Comparison of ENCODE assay signal across 18 cellular contexts in genomic region chr5:36059571-36060515, GRCh38. TPM values are rescaled to one million over a fixed set of nuclear protein-coding genes. Genes with fewer than 3 reads are reported as not detected.
A peak's percentile ranks its signal among the peaks of the same experiment; 100 is the strongest.
DNase-seq lines count a peak whose midpoint lies in the region; ATAC-seq and TF ChIP-seq lines count a peak whose summit lies in the region.
"Had no signal": no experiment of that assay in that cellular context is flagged by ENCODE, and none has a peak within 500 bp of the region (broad histone marks: within the 10 kb centered on the region; RNA-seq: fewer than 3 reads in every experiment).

No MANE protein-coding gene starts in this region.

- TF ChIP-seq CTCF in BJ (IDR thresholded peaks at IDR 0.05; ENCODE audit: insufficient read depth, low read depth, low read length), result no peak
- TF ChIP-seq CTCF in HFFc6 (IDR thresholded peaks at IDR 0.05), result no peak
- TF ChIP-seq CTCF in ovary (IDR thresholded peaks at IDR 0.05), result no peak

- TF ChIP-seq EP300 in ovary (IDR thresholded peaks at IDR 0.05), result no peak

- peak overlapping the region; percentile 24 for H3K9ac ChIP-seq in SK-N-MC (ENCODE audit: insufficient read length)
- H3K9ac ChIP-seq: SK-N-SH had no signal

- H3K27me3 Mint-ChIP-seq in HFFc6 (ENCODE audit: insufficient read depth), result peaks cover 8% of the 10 kb centered on the region

- peak; percentile 37 for DNase-seq in BJ (ENCODE audit: low read depth)
- peak; percentile 88 for DNase-seq in HFFc6
- peak; percentile 71 for DNase-seq in SK-N-MC (ENCODE audit: low read depth, low spot score)
- peak; percentile 64 for DNase-seq in foreskin melanocyte
- no peak for DNase-seq in ovary
- DNase-seq in activated CD4-positive, alpha-beta T cell treated with anti-CD3 and anti-CD28 coated beads for 48 hours, result no peak
- no peak for DNase-seq in activated effector memory CD4-positive, alpha-beta T cell treated with Interleukin-2 at 50 U/mL for 16 hours
- DNase-seq: activated CD8-positive, alpha-beta T cell treated with anti-CD3 and anti-CD28 coated beads for 36 hours; CD4-positive, CD25-positive, alpha-beta regulatory T cell; NCI-H1417 treated with DMSO at 0.1 percent for 48 hours; SK-N-SH; stimulated activated CD4-positive, alpha-beta T cell treated with anti-CD3 and anti-CD28 coated beads, Interleukin-1b, Interleukin-23, amount 100 ng/mL, for 48 hours had no signal

- whole genome bisulfite sequencing in ovary, 3 donors, result 50 to 52% (median 51%) methylated on average over 7 of the region's 7 CpGs

- peak overlapping the region; percentile 82 for H3K27ac Mint-ChIP-seq in HFFc6
- H3K27ac Mint-ChIP-seq: activated CD8-positive, alpha-beta T cell treated with anti-CD3 and anti-CD28 coated beads for 36 hours; activated T-helper 1 cell treated with anti-CD3 and anti-CD28 coated beads, Interleukin-12 subunit alpha, Interleukin-12 subunit beta, Interleukin-2, Interleukin-4 antibody, amounts not matched to agents 30 ng/mL and 10 ng/mL and 1 ng/mL, durations not matched to agents 14 hours and 24 hours and 36 hours; CD4-positive, CD25-positive, alpha-beta regulatory T cell; IgD-negative memory B cell; memory B cell had no signal

- H3K9me3 Mint-ChIP-seq in HFFc6, result no peaks in the 10 kb centered on the region
- H3K9me3 Mint-ChIP-seq: activated T-helper 1 cell treated with anti-CD3 and anti-CD28 coated beads, Interleukin-12 subunit alpha, Interleukin-12 subunit beta, Interleukin-2, Interleukin-4 antibody, amounts not matched to agents 30 ng/mL and 10 ng/mL and 1 ng/mL, durations not matched to agents 14 hours and 24 hours and 36 hours; memory B cell had no signal

- intact Hi-C loops in ovary (cut with DNase I), result no loop called here

- peak overlapping the region; percentile 82 for H3K4me3 Mint-ChIP-seq in HFFc6
- H3K4me3 Mint-ChIP-seq: activated CD8-positive, alpha-beta T cell treated with anti-CD3 and anti-CD28 coated beads for 36 hours; activated T-helper 1 cell treated with anti-CD3 and anti-CD28 coated beads, Interleukin-12 subunit alpha, Interleukin-12 subunit beta, Interleukin-2, Interleukin-4 antibody, amounts not matched to agents 30 ng/mL and 10 ng/mL and 1 ng/mL, durations not matched to agents 14 hours and 24 hours and 36 hours; CD4-positive, CD25-positive, alpha-beta regulatory T cell; IgD-negative memory B cell; memory B cell had no signal

- CTCF ChIA-PET in BJ (lab: Yijun Ruan, JAX), result interaction anchor here (0.7 to 1.5 kb wide), 4 partner anchors 12 to 248 kb away, joined by 3 to 7 read pairs (median 4); no protein-coding TSS in a partner anchor

- H3K36me3 ChIP-seq in BJ (ENCODE audit: control insufficient read depth, insufficient read depth, low read length) (no peaks in the 10 kb centered on the region), SK-N-MC (ENCODE audit: insufficient read depth, low read length) (peaks cover 63% of the 10 kb centered on the region), ovary (no peaks in the 10 kb centered on the region)
- H3K36me3 ChIP-seq: right atrium auricular region, suprapubic skin had no signal

- TF ChIP-seq POLR2A in ovary (IDR thresholded peaks at IDR 0.05), result no peak

- no peaks in the 10 kb centered on the region for H3K4me1 ChIP-seq in ovary (ENCODE audit: insufficient read depth)
- H3K4me1 ChIP-seq: right atrium auricular region had no signal

- POLR2A ChIA-PET in BJ (lab: Charles Lee), result no interaction called here

- peaks cover 23% of the 10 kb centered on the region for H3K4me1 Mint-ChIP-seq in HFFc6 (ENCODE audit: low read depth)
- H3K4me1 Mint-ChIP-seq: CD4-positive, CD25-positive, alpha-beta regulatory T cell had no signal

- ATAC-seq in HG03108 (IDR thresholded peaks at IDR 0.05; ENCODE audit: unreplicated experiment), result no peak
- ATAC-seq: activated CD8-positive, alpha-beta T cell treated with anti-CD3 and anti-CD28 coated beads for 36 hours had no signal

- H3K27me3 ChIP-seq in BJ (ENCODE audit: control insufficient read depth, insufficient read depth, low read length), result peaks cover under 1% of the 10 kb centered on the region; the same call in 1 of the 2 replicates
- H3K27me3 ChIP-seq in ovary, result no peaks in the 10 kb centered on the region
- H3K27me3 ChIP-seq: right atrium auricular region, suprapubic skin had no signal

- H3K27ac ChIP-seq in SK-N-MC, result peak overlapping the region; percentile 96
- H3K27ac ChIP-seq in ovary, result no peak overlapping the region
- H3K27ac ChIP-seq: right atrium auricular region, suprapubic skin had no signal

- H3K4me3 ChIP-seq in BJ (ENCODE audit: low read depth, low read length) (no peak overlapping the region), SK-N-MC (peak overlapping the region; percentile 70), ovary (no peak overlapping the region)
- H3K4me3 ChIP-seq: right atrium auricular region, suprapubic skin had no signal

- H3K9me3 ChIP-seq in SK-N-MC (ENCODE audit: low read depth, low read length), result peaks cover 11% of the 10 kb centered on the region
- no peaks in the 10 kb centered on the region for H3K9me3 ChIP-seq in ovary
- H3K9me3 ChIP-seq: right atrium auricular region, SK-N-SH, suprapubic skin had no signal

- H3K36me3 Mint-ChIP-seq in HFFc6 (ENCODE audit: low read depth), result no peaks in the 10 kb centered on the region
- H3K36me3 Mint-ChIP-seq: CD4-positive, CD25-positive, alpha-beta regulatory T cell; IgD-negative memory B cell; memory B cell had no signal

RNA-seq across cellular contexts. Expression of gene UGT3A2, which starts 6.8 kb away (rescaled TPM):
- polyA plus RNA-seq in BJ (2011; rRNA removed), result not detected in 2 replicates
- polyA minus RNA-seq in BJ (2011; rRNA and poly(A)+ RNA removed), result not detected in 2 replicates
- not detected for total RNA-seq in HFFc6 (2021; fragmentation: NEBNext Ultra II Directional; extraction: Animal tissue kit (Norgen Biotek cat#: 25700))
- not detected for total RNA-seq in ovary
- under 1 TPM in 1 of 2 donors, not detected in 1; 0.23 TPM for polyA plus RNA-seq in ovary
- total RNA-seq: activated CD8-positive, alpha-beta T cell treated with anti-CD3 and anti-CD28 coated beads for 36 hours; activated T-helper 1 cell treated with anti-CD3 and anti-CD28 coated beads, Interleukin-12 subunit alpha, Interleukin-12 subunit beta, Interleukin-2, Interleukin-4 antibody, amounts not matched to agents 30 ng/mL and 10 ng/mL and 1 ng/mL, durations not matched to agents 14 hours and 24 hours and 36 hours; CD4-positive, CD25-positive, alpha-beta regulatory T cell had no signal
- polyA plus RNA-seq: IgD-negative memory B cell had no signal

Comparison
In these comparisons a context has a peak if more than half of its experiments do, and no peak if none do; other contexts are left out.
1. DNase-seq: peak in BJ (single experiment), HFFc6 (single experiment), SK-N-MC (single experiment) and foreskin melanocyte (single experiment); none in ovary (0 of 5), activated CD4-positive, alpha-beta T cell treated with anti-CD3 and anti-CD28 coated beads for 48 hours (single experiment) and activated effector memory CD4-positive, alpha-beta T cell treated with Interleukin-2 at 50 U/mL for 16 hours (single experiment).